31 cellular contexts compared by ENCODE assay signal in the genomic region with DNA sequence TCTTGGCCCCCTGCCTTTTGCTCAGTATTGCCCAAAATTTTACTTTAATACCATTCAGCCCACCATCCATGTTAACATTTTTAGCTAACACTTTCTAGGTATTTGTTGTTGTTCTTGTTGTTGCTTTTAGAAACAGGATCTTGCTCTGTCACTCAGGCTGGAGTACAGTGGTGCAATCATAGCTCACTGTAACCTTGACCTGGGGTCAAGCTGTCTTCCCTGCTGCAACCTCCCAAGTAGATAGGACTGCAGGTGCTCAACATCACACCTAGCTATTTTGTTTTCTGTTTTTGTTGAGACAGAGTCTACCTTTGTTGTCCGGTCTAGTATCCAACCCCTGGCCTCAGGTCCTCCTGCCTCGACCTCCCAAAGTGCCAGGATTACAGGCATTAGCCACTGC. TPM values are rescaled to one million over a fixed set of nuclear protein-coding genes. Genes with fewer than 3 reads are reported as not detected.
"Had no signal": no experiment of that assay in that cellular context is flagged by ENCODE, and none has a peak within 500 bp of the region (broad histone marks: within the 10 kb centered on the region; RNA-seq: fewer than 3 reads in every experiment).

No MANE protein-coding gene starts in this region.

- H3K9me3 ChIP-seq: neutrophil, right atrium auricular region, thoracic aorta, upper lobe of right lung had no signal

- H3K4me3 ChIP-seq: left ventricle myocardium inferior, lung, neural progenitor cell, ovary, right atrium auricular region, skin epidermis, suprapubic skin, thoracic aorta, tibial artery, upper lobe of right lung had no signal

- H3K4me1 ChIP-seq: right atrium auricular region, upper lobe of right lung had no signal

- H3K36me3 Mint-ChIP-seq: naive B cell, natural killer cell had no signal

- H3K9ac ChIP-seq: neural progenitor cell had no signal

- H3K27me3 ChIP-seq: neural progenitor cell, ovary, right atrium auricular region, suprapubic skin, tibial artery, upper lobe of right lung had no signal

- H3K27me3 Mint-ChIP-seq: progenitor cell of endocrine pancreas had no signal

- H3K4me3 Mint-ChIP-seq: immature natural killer cell; mesothelial cell of epicardium; naive B cell; natural killer cell; nephron progenitor cell; neural progenitor cell; stimulated activated naive B cell treated with anti-CD40 and anti-IgM and Interleukin-4, amounts not matched to agents 10 μg/mL and 1 μg/mL and 100 μg/mL, for 72 hours had no signal

- FAIRE-seq: islet of Langerhans, urothelium cell line had no signal

- H3K27ac ChIP-seq: left ventricle myocardium inferior, neural progenitor cell, neutrophil, ovary, right atrium auricular region, skin epidermis, suprapubic skin, thoracic aorta, tibial artery, upper lobe of right lung had no signal

- H2AFZ ChIP-seq: neural progenitor cell had no signal

- H3K4me2 ChIP-seq: neural progenitor cell had no signal

- H3K27ac Mint-ChIP-seq: immature natural killer cell; mesothelial cell of epicardium; naive B cell; natural killer cell; nephron progenitor cell; neural progenitor cell; progenitor cell of endocrine pancreas; stimulated activated naive B cell treated with anti-CD40 and anti-IgM and Interleukin-4, amounts not matched to agents 10 μg/mL and 1 μg/mL and 100 μg/mL, for 72 hours had no signal

- ATAC-seq: natural killer cell; sciatic nerve; stimulated activated naive B cell treated with anti-CD40 and anti-IgM and Interleukin-4, amounts not matched to agents 10 μg/mL and 1 μg/mL and 100 μg/mL, for 72 hours; stimulated activated naive CD8-positive, alpha-beta T cell treated with anti-CD3 and anti-CD28 coated beads, Interleukin-15, Interleukin-2, amounts not matched to agents 100 U/mL and 50 U/mL, for 24 hours; upper lobe of right lung had no signal

- H3K4me1 Mint-ChIP-seq: natural killer cell had no signal

- DNase-seq: hypothalamus; immature natural killer cell; left ventricle myocardium inferior; mesendoderm; naive B cell; natural killer cell; nephron progenitor cell; occipital lobe; ovary; stimulated activated CD4-positive, alpha-beta T cell treated with anti-CD3 and anti-CD28 coated beads, Interleukin-12 subunit alpha, Interleukin-12 subunit beta, amount 100 ng/mL, for 4 hours; stimulated activated CD4-positive, alpha-beta T cell treated with anti-CD3 and anti-CD28 coated beads, Interleukin-15, amount 100 ng/mL, for 24 hours; stimulated activated CD4-positive, alpha-beta T cell treated with anti-CD3 and anti-CD28 coated beads, Interleukin-2, amount 100 ng/mL, for 24 hours; stimulated activated CD4-positive, alpha-beta T cell treated with anti-CD3 and anti-CD28 coated beads, Interleukin-4, amount 100 ng/mL, for 1 hour; stimulated activated naive B cell treated with anti-CD40 and anti-IgM and Interleukin-4, amounts not matched to agents 10 μg/mL and 1 μg/mL and 100 μg/mL, for 72 hours; stimulated activated naive CD8-positive, alpha-beta T cell treated with anti-CD3 and anti-CD28 coated beads, Interleukin-15, Interleukin-2, amounts not matched to agents 100 U/mL and 50 U/mL, for 24 hours; tibial artery; trophoblast cell; upper lobe of right lung had no signal

- H3K36me3 ChIP-seq: neural progenitor cell, neutrophil, ovary, right atrium auricular region, suprapubic skin, thoracic aorta, tibial artery, upper lobe of right lung had no signal

RNA-seq across cellular contexts. Expression of gene MIPOL1, which starts 4.0 kb away (rescaled TPM):
- total RNA-seq: natural killer cell had no signal
- polyA plus RNA-seq: immature natural killer cell had no signal

RNA-seq across cellular contexts. Expression of gene SLC25A21, which starts 29.3 kb away (rescaled TPM):
- total RNA-seq: mononuclear cell, natural killer cell had no signal
- polyA plus RNA-seq: immature natural killer cell had no signal
